In the genomic region with DNA sequence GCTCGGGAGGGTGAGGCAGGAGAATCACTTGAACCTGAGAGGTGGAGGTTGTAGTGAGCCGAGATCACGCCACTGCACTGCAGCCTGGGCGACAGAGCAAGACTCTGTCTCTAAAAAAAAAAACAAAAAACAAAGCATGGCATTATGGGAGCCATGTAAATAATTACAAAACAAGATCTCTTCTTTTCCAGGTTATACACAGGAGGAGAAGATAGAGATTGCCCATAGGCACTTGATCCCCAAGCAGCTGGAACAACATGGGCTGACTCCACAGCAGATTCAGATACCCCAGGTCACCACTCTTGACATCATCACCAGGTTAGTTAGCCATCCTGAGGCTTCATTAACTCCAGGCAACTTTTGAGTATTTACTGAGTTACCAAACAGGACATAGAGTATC, we compare ENCODE assay signal across 1 cellular context.
TF ChIP-seq lines count a peak whose summit lies in the region.

No MANE protein-coding gene starts in this region.

TF ChIP-seq in GM23338, 12 proteins besides CTCF, POLR2A, EP300 and RAD21:
- TF ChIP-seq STAT1 (IDR thresholded peaks at IDR 0.05; ENCODE audit: unreplicated experiment) = no peak
